19 cellular contexts compared by ENCODE assay signal in genomic region chr5:1152156-1152555, GRCh38. TPM values are rescaled to one million over a fixed set of nuclear protein-coding genes. Genes with fewer than 3 reads are reported as not detected.
DNase-seq lines count a peak whose midpoint lies in the region; ATAC-seq and TF ChIP-seq lines count a peak whose summit lies in the region.
"Had no signal": no experiment of that assay in that cellular context is flagged by ENCODE, and none has a peak within 500 bp of the region (broad histone marks: within the 10 kb centered on the region; RNA-seq: fewer than 3 reads in every experiment).

No MANE protein-coding gene starts in this region.

- H3K4me1 Mint-ChIP-seq in activated naive CD8-positive, alpha-beta T cell treated with anti-CD3 and anti-CD28 coated beads, Interleukin-2, amount 10 ng/mL, durations not matched to agents 7 days and 5 days: peaks cover 14% of the 10 kb centered on the region

- intact Hi-C loops in aorta (cut with DNase I): no loop called here

- peak; percentile 40 for ATAC-seq in activated naive CD8-positive, alpha-beta T cell treated with anti-CD3 and anti-CD28 coated beads, Interleukin-2, amount 10 ng/mL, durations not matched to agents 7 days and 5 days (ENCODE audit: low read depth)
- ATAC-seq in aorta (ENCODE audit: low FRiP score): no peak
- ATAC-seq: right cardiac atrium, SK-N-SH treated with all-trans-retinoic acid at 6 μM for 48 hours had no signal

- no peaks in the 10 kb centered on the region for H3K36me3 Mint-ChIP-seq in activated naive CD8-positive, alpha-beta T cell treated with anti-CD3 and anti-CD28 coated beads, Interleukin-2, amount 10 ng/mL, durations not matched to agents 7 days and 5 days

- no peaks in the 10 kb centered on the region for H3K36me3 ChIP-seq in smooth muscle cell (ENCODE audit: low read depth)
- H3K36me3 ChIP-seq in aorta (ENCODE audit: control insufficient read depth in 1 of 2, insufficient read depth in 2 of 2, low read length in 1 of 2): no peaks in the 10 kb centered on the region
- H3K36me3 ChIP-seq: esophagus muscularis mucosa, vagina had no signal

- H3K4me3 ChIP-seq in smooth muscle cell (no peak overlapping the region), aorta (ENCODE audit: low read length in 2 of 2) (no peak overlapping the region)
- H3K4me3 ChIP-seq: coronary artery, esophagus muscularis mucosa, vagina had no signal

- DNase-seq in COR-L47 (lab: John Stamatoyannopoulos, UW) (peak; percentile 71), M059J (ENCODE audit: low read depth) (peak; percentile 65), smooth muscle cell (lab: John Stamatoyannopoulos, UW; ENCODE audit: unreplicated experiment) (no peak), SIG-M5 (lab: John Stamatoyannopoulos, UW) (no peak), aorta (no peak)
- no peak for DNase-seq in activated naive CD8-positive, alpha-beta T cell treated with anti-CD3 and anti-CD28 coated beads, Interleukin-2, amount 10 ng/mL, durations not matched to agents 7 days and 5 days
- DNase-seq in stimulated activated CD4-positive, alpha-beta T cell treated with anti-CD3 and anti-CD28 coated beads, Interleukin-1b, Interleukin-23, amount 100 ng/mL, for 48 hours: no peak
- DNase-seq in stimulated activated CD4-positive, alpha-beta T cell treated with anti-CD3 and anti-CD28 coated beads, Interleukin-4, amount 100 ng/mL, for 24 hours: no peak
- DNase-seq: CD4-positive, alpha-beta T cell; GF-D8; KG1; stimulated activated CD4-positive, alpha-beta T cell treated with anti-CD3 and anti-CD28 coated beads, Interleukin-4, amount 100 ng/mL, for 1 hour had no signal

- POLR2A ChIA-PET in activated naive CD8-positive, alpha-beta T cell treated with anti-CD3 and anti-CD28 coated beads, Interleukin-2, amount 10 ng/mL, durations not matched to agents 7 days and 5 days (lab: Charles Lee): no interaction called here

- no peak overlapping the region for H2AFZ ChIP-seq in smooth muscle cell (ENCODE audit: low read depth)

- peak overlapping the region; percentile 39 for H3K4me2 ChIP-seq in smooth muscle cell

- H3K4me3 Mint-ChIP-seq in activated naive CD8-positive, alpha-beta T cell treated with anti-CD3 and anti-CD28 coated beads, Interleukin-2, amount 10 ng/mL, durations not matched to agents 7 days and 5 days: no peak overlapping the region
- H3K4me3 Mint-ChIP-seq: CD4-positive, alpha-beta T cell; stimulated activated naive CD8-positive, alpha-beta T cell treated with anti-CD3 and anti-CD28 coated beads, Interleukin-15, Interleukin-2, amounts not matched to agents 100 ng/mL and 50 ng/mL, for 24 hours had no signal

- no peak overlapping the region for H3K9ac ChIP-seq in smooth muscle cell (ENCODE audit: low read depth)

- H3F3A ChIP-seq in smooth muscle cell (ENCODE audit: low read depth): no peaks in the 10 kb centered on the region

- H3K79me2 ChIP-seq in smooth muscle cell (ENCODE audit: low read depth): no peaks in the 10 kb centered on the region

- H3K9me3 ChIP-seq in smooth muscle cell (replicated peaks; ENCODE audit: low read depth): no peaks in the 10 kb centered on the region
- peaks cover 4% of the 10 kb centered on the region for H3K9me3 ChIP-seq in aorta (ENCODE audit: control insufficient read depth, low read length)
- H3K9me3 ChIP-seq: vagina had no signal

- H3K27ac Mint-ChIP-seq in activated naive CD8-positive, alpha-beta T cell treated with anti-CD3 and anti-CD28 coated beads, Interleukin-2, amount 10 ng/mL, durations not matched to agents 7 days and 5 days: no peak overlapping the region
- H3K27ac Mint-ChIP-seq: CD4-positive, alpha-beta T cell; stimulated activated naive CD8-positive, alpha-beta T cell treated with anti-CD3 and anti-CD28 coated beads, Interleukin-15, Interleukin-2, amounts not matched to agents 100 ng/mL and 50 ng/mL, for 24 hours had no signal

- H3K27me3 Mint-ChIP-seq in activated naive CD8-positive, alpha-beta T cell treated with anti-CD3 and anti-CD28 coated beads, Interleukin-2, amount 10 ng/mL, durations not matched to agents 7 days and 5 days: peaks cover 26% of the 10 kb centered on the region

- H3K27me3 ChIP-seq in smooth muscle cell (ENCODE audit: low read depth) (peaks cover 38% of the 10 kb centered on the region), aorta (ENCODE audit: control insufficient read depth in 1 of 2, insufficient read depth in 2 of 2, low read length in 1 of 2) (no peaks in the 10 kb centered on the region)

- H3K4me1 ChIP-seq in smooth muscle cell (ENCODE audit: low read depth) (no peaks in the 10 kb centered on the region), aorta (ENCODE audit: control insufficient read depth in 1 of 2, insufficient read depth in 2 of 2, low read length in 2 of 2) (no peaks in the 10 kb centered on the region)

- H4K20me1 ChIP-seq in smooth muscle cell (ENCODE audit: low read depth): no peaks in the 10 kb centered on the region

- H3K27ac ChIP-seq in smooth muscle cell (ENCODE audit: low read depth) (no peak overlapping the region), aorta (ENCODE audit: low read depth in 1 of 2, low read length in 2 of 2) (no peak overlapping the region)
- H3K27ac ChIP-seq: coronary artery, esophagus muscularis mucosa, vagina had no signal

- 84% methylated on average over 10 of the region's 10 CpGs for WGBS in smooth muscle cell (ENCODE audit: low lambda C conversion rate)
- WGBS in aorta, 2 donors: 60 to 62% methylated on average over 10 of the region's 10 CpGs

- no peaks in the 10 kb centered on the region for H3K9me3 Mint-ChIP-seq in activated naive CD8-positive, alpha-beta T cell treated with anti-CD3 and anti-CD28 coated beads, Interleukin-2, amount 10 ng/mL, durations not matched to agents 7 days and 5 days
- H3K9me3 Mint-ChIP-seq: CD4-positive, alpha-beta T cell; stimulated activated naive CD8-positive, alpha-beta T cell treated with anti-CD3 and anti-CD28 coated beads, Interleukin-15, Interleukin-2, amounts not matched to agents 100 ng/mL and 50 ng/mL, for 24 hours had no signal

- no peak for TF ChIP-seq CTCF in smooth muscle cell (IDR thresholded peaks at IDR 0.05; ENCODE audit: borderline replicate concordance, insufficient read depth, poor library complexity, severe bottlenecking)

RNA-seq across cellular contexts. Expression of gene SLC12A7, which starts 40.3 kb away (rescaled TPM):
- 6.9 and 14.2 TPM in 2 replicates for total RNA-seq in M059J (2014; rRNA removed; shearing (Covaris generic))
- 10 to 100 TPM; 31.5 to 37.5 TPM for total RNA-seq in activated naive CD8-positive, alpha-beta T cell treated with anti-CD3 and anti-CD28 coated beads, Interleukin-2, amount 10 ng/mL, durations not matched to agents 7 days and 5 days
- total RNA-seq in smooth muscle cell (6.1 and 8.3 TPM in 2 replicates), aorta (10 to 100 TPM; 26.6 to 54.4 TPM)
- polyA plus RNA-seq in smooth muscle cell (13.4 and 15.2 TPM in 2 replicates), aorta (10 to 100 TPM in 1 of 2 donors, 1 to 10 TPM in 1; 4.5 to 12.1 TPM)

RNA-seq across cellular contexts. Expression of gene SLC6A19, which starts 49.2 kb away (rescaled TPM):
- total RNA-seq in M059J (2014; rRNA removed; shearing (Covaris generic)): not detected in 2 replicates
- total RNA-seq in activated naive CD8-positive, alpha-beta T cell treated with anti-CD3 and anti-CD28 coated beads, Interleukin-2, amount 10 ng/mL, durations not matched to agents 7 days and 5 days: not detected
- total RNA-seq in smooth muscle cell (not detected in 2 replicates), aorta (under 1 TPM in 1 of 2 donors, not detected in 1; 0.12 TPM)
- polyA plus RNA-seq in smooth muscle cell (not detected in 2 replicates), aorta (1 to 10 TPM in 1 of 2 donors, not detected in 1; 9.5 TPM)
- total RNA-seq: CD4-positive, alpha-beta T cell; esophagus muscularis mucosa; right cardiac atrium; vagina had no signal
- polyA plus RNA-seq: neural cell, right cardiac atrium had no signal

Comparison
In these comparisons a context has a peak if more than half of its experiments do, and no peak if none do; other contexts are left out.
1. DNase-seq: peak in COR-L47 (single experiment) and M059J (single experiment); none in activated naive CD8-positive, alpha-beta T cell treated with anti-CD3 and anti-CD28 coated beads, Interleukin-2, amount 10 ng/mL, durations not matched to agents 7 days and 5 days (single experiment), smooth muscle cell (single experiment), stimulated activated CD4-positive, alpha-beta T cell treated with anti-CD3 and anti-CD28 coated beads, Interleukin-1b, Interleukin-23, amount 100 ng/mL, for 48 hours (single experiment), SIG-M5 (single experiment), stimulated activated CD4-positive, alpha-beta T cell treated with anti-CD3 and anti-CD28 coated beads, Interleukin-4, amount 100 ng/mL, for 24 hours (single experiment) and aorta (0 of 2).